ENCODE assay signal across 24 cellular contexts in the genomic region with DNA sequence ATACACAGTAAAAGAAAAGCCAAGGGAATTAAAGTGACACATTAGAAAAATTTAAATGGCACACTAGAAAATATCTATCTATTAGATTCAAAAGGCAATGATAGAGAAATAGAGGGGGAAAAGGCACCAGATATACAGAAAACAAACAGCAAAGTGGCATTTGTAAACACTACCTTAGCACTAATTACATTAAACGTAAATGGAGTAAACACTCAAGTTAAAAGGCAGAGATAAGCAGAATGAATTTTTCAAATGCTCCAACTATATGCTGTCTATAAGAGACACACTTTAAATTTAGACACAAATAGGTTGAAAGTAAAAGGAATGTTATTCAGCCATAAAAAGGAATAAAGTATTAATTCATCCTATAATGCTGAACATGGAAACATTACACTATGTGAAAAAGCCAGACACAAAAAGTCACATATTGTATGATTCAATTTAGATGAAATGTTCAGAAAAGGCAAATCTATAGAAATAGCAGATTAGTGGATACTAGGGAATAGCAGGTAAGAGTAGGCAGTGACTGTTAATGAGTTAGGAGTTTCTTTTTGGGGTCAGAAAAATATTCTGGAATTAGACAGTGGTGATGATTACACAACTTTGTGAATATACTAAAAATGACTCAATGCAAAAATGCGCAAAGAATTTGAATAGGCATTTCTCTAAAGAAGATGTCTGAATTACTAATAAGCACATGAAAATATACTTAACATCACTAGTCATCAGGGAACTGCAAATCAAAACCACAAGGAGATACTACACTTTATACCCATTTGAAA.
DNase-seq lines count a peak whose midpoint lies in the region; TF ChIP-seq lines count a peak whose summit lies in the region.
"Had no signal": no experiment of that assay in that cellular context is flagged by ENCODE, and none has a peak within 500 bp of the region (broad histone marks: within the 10 kb centered on the region; RNA-seq: fewer than 3 reads in every experiment).

No MANE protein-coding gene starts in this region.

- in situ Hi-C loops in astrocyte of the spinal cord (cut with HindIII; ENCODE audit: low sequenced_read_pairs): no loop called here

- TF ChIP-seq CTCF in astrocyte of the spinal cord (IDR thresholded peaks at IDR 0.05; ENCODE audit: low read depth, low read length): no peak
- no peak for TF ChIP-seq CTCF in fibroblast of the aortic adventitia (IDR thresholded peaks at IDR 0.05; ENCODE audit: insufficient read depth, low read length)

- no peak overlapping the region for H3K4me3 ChIP-seq in astrocyte of the spinal cord (ENCODE audit: low read depth, low read length)
- no peak overlapping the region for H3K4me3 ChIP-seq in fibroblast of the aortic adventitia (ENCODE audit: low read depth, low read length)
- H3K4me3 ChIP-seq: heart right ventricle, left lung, mucosa of descending colon, Peyer's patch, SK-N-MC, smooth muscle cell, transverse colon had no signal

- DNase-seq in AG20443 (ENCODE audit: low spot score): peak; percentile 5
- peak; percentile 61 for DNase-seq in HS-27A (ENCODE audit: low read depth)
- peak; percentile 12 for DNase-seq in astrocyte of the spinal cord (ENCODE audit: low read depth, low spot score)
- DNase-seq in fibroblast of the aortic adventitia (ENCODE audit: low read depth): peak; percentile 28
- DNase-seq in stimulated activated CD8-positive, alpha-beta memory T cell treated with anti-CD3 and anti-CD28 coated beads, Interleukin-4, amount 100 ng/mL, for 48 hours: no peak
- no peak for DNase-seq in NCI-H2171 treated with DMSO at 0.1 percent for 48 hours (lab: John Stamatoyannopoulos, UW)
- no peak for DNase-seq in DMS53 treated with DMSO at 0.1 percent for 48 hours (lab: John Stamatoyannopoulos, UW; ENCODE audit: unreplicated experiment)
- no peak for DNase-seq in ecto neural progenitor cell (ENCODE audit: low spot score)
- DNase-seq: activated B cell treated with CpG ODN at 0.5 μM for 24 hours; activated CD4-positive, alpha-beta T cell treated with anti-CD3 and anti-CD28 coated beads, Interleukin-2, amount 50 U/mL, for 48 hours; activated effector memory CD4-positive, alpha-beta T cell treated with anti-CD3 and anti-CD28 coated beads, Interleukin-2, amount 50 U/mL, for 16 hours; DMS79 treated with DMSO at 0.1 percent for 48 hours; erythroblast; heart right ventricle; Kasumi-1; left lung; mucosa of descending colon; NCI-H1105; NCI-H510A; Peyer's patch; stimulated activated CD4-positive, alpha-beta T cell treated with anti-CD3 and anti-CD28 coated beads, Interleukin-4, amount 100 ng/mL, for 1 hour; transverse colon had no signal

Comparison
In these comparisons a context has a peak if more than half of its experiments do, and no peak if none do; other contexts are left out.
1. DNase-seq: peak in AG20443 (single experiment), HS-27A (single experiment), astrocyte of the spinal cord (single experiment) and fibroblast of the aortic adventitia (single experiment); none in stimulated activated CD8-positive, alpha-beta memory T cell treated with anti-CD3 and anti-CD28 coated beads, Interleukin-4, amount 100 ng/mL, for 48 hours (single experiment), NCI-H2171 treated with DMSO at 0.1 percent for 48 hours (single experiment), DMS53 treated with DMSO at 0.1 percent for 48 hours (single experiment) and ecto neural progenitor cell (single experiment).